In the genomic region with DNA sequence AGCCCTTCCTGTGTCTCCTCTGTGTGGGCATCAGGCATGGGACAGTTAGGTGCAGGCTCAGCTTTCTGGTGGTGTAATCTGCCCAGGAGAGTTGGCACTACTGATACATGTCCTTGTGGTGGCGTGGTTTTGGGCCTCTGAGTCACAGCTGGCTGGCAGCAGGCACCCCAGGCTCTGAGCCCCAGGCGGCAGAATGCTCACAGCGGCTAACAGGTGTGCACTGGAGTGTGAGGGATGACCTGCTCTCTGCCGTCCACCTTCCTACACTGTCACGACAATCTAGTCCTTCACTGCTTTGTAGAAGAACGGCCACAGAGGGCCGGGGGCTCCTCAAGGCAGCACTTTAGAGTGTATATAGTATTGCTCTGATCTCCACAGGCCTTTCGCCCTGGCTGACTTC, we compare ENCODE assay signal across 10 cellular contexts.
A peak's percentile ranks its signal among the peaks of the same experiment; 100 is the strongest.
DNase-seq lines count a peak whose midpoint lies in the region; ATAC-seq, FAIRE-seq and TF ChIP-seq lines count a peak whose summit lies in the region.
"Had no signal": no experiment of that assay in that cellular context is flagged by ENCODE, and none has a peak within 500 bp of the region (broad histone marks: within the 10 kb centered on the region; RNA-seq: fewer than 3 reads in every experiment).

No MANE protein-coding gene starts in this region.

- H3K27me3 ChIP-seq in astrocyte (ENCODE audit: insufficient read depth, low read length) (no peaks in the 10 kb centered on the region), osteoblast (ENCODE audit: insufficient read depth, low read length) (no peaks in the 10 kb centered on the region), A673 (replicated peaks; ENCODE audit: insufficient read depth, low read depth, low read length, poor library complexity) (no peaks in the 10 kb centered on the region)
- H3K27me3 ChIP-seq: vagina had no signal

- H3K79me2 ChIP-seq in astrocyte (ENCODE audit: insufficient read depth, low read length): no peaks in the 10 kb centered on the region
- H3K79me2 ChIP-seq in osteoblast (ENCODE audit: insufficient read depth, low read length): no peaks in the 10 kb centered on the region

- H3K27ac ChIP-seq in astrocyte (ENCODE audit: low read depth, low read length) (no peak overlapping the region), osteoblast (ENCODE audit: low read depth, low read length) (no peak overlapping the region), A673 (ENCODE audit: low read depth, low read length, poor library complexity, severe bottlenecking) (no peak overlapping the region)

- H3K4me2 ChIP-seq in astrocyte (ENCODE audit: low read length) (no peak overlapping the region), osteoblast (ENCODE audit: insufficient read depth, low read length) (no peak overlapping the region)

- CTCF ChIA-PET in A673 (lab: Charles Lee): interaction anchor here (1.0 to 1.1 kb wide), 3 partner anchors 15 to 1226 kb away, joined by 3 to 5 read pairs (median 4); no protein-coding TSS in a partner anchor

- H3K27ac Mint-ChIP-seq in HFFc6 (no peak overlapping the region), astrocyte (ENCODE audit: unreplicated experiment) (no peak overlapping the region)

- H3K36me3 Mint-ChIP-seq in HFFc6 (ENCODE audit: low read depth): no peaks in the 10 kb centered on the region
- H3K36me3 Mint-ChIP-seq in astrocyte (ENCODE audit: low read depth, unreplicated experiment): peaks cover 5% of the 10 kb centered on the region

- H3K4me1 Mint-ChIP-seq in HFFc6 (ENCODE audit: low read depth): peaks cover 18% of the 10 kb centered on the region
- H3K4me1 Mint-ChIP-seq in astrocyte (ENCODE audit: low read depth, unreplicated experiment): peaks cover 16% of the 10 kb centered on the region

- H3K9me3 ChIP-seq in astrocyte (ENCODE audit: insufficient read depth, low read depth, low read length) (no peaks in the 10 kb centered on the region), osteoblast (ENCODE audit: low read depth, low read length) (no peaks in the 10 kb centered on the region), A673 (ENCODE audit: low read depth, low read length, poor library complexity, severe bottlenecking) (no peaks in the 10 kb centered on the region)
- H3K9me3 ChIP-seq: vagina had no signal

- H4K20me1 ChIP-seq in astrocyte (ENCODE audit: insufficient read depth, low read length) (no peaks in the 10 kb centered on the region), osteoblast (ENCODE audit: insufficient read depth, low read length) (peaks cover 5% of the 10 kb centered on the region)

- no peak overlapping the region for H2AFZ ChIP-seq in astrocyte (ENCODE audit: low read depth, low read length)
- H2AFZ ChIP-seq in osteoblast (ENCODE audit: low read length): no peak overlapping the region

- H3K27me3 Mint-ChIP-seq in HFFc6 (ENCODE audit: insufficient read depth) (peaks cover 4% of the 10 kb centered on the region), astrocyte (ENCODE audit: low read depth, unreplicated experiment) (peaks cover 11% of the 10 kb centered on the region)

- H3K4me3 Mint-ChIP-seq in HFFc6: no peak overlapping the region
- H3K4me3 Mint-ChIP-seq in astrocyte (ENCODE audit: unreplicated experiment): no peak overlapping the region
- H3K4me3 Mint-ChIP-seq: neural crest cell had no signal

- POLR2A ChIA-PET in A673 (lab: Charles Lee; ENCODE audit: low non-redundant PET): no interaction called here

- TF ChIP-seq CTCF in HFFc6 (IDR thresholded peaks at IDR 0.05) (no peak), astrocyte (IDR thresholded peaks at IDR 0.05; ENCODE audit: insufficient read depth, low read depth, low read length) (no peak), osteoblast (IDR thresholded peaks at IDR 0.05; ENCODE audit: extremely low read depth, low read depth, low read length) (no peak), A673 (conservative IDR thresholded peaks at IDR 0.05; ENCODE audit: low read depth, low read length) (no peak)

- H3K4me3 ChIP-seq in astrocyte (ENCODE audit: insufficient read depth, low read depth, low read length) (no peak overlapping the region), osteoblast (ENCODE audit: insufficient read depth, low read length) (no peak overlapping the region), A673 (ENCODE audit: low read depth, low read length, poor library complexity, severe bottlenecking) (no peak overlapping the region)
- H3K4me3 ChIP-seq: vagina had no signal

- DNase-seq in AML-193 (lab: John Stamatoyannopoulos, UW) (peak; percentile 10), HFFc6 (peak; percentile 25), astrocyte (ENCODE audit: low read depth) (peak; percentile 14), osteoblast (ENCODE audit: insufficient read length, low spot score, missing footprints) (peak; percentile 90), A673 (ENCODE audit: low spot score) (no peak), hepatic stellate cell (ENCODE audit: low spot score) (no peak)

- H3K9me3 Mint-ChIP-seq in HFFc6 (no peaks in the 10 kb centered on the region), astrocyte (ENCODE audit: unreplicated experiment) (no peaks in the 10 kb centered on the region)
- H3K9me3 Mint-ChIP-seq: neural crest cell had no signal

- H3K36me3 ChIP-seq in astrocyte (ENCODE audit: insufficient read depth, low read length) (no peaks in the 10 kb centered on the region), osteoblast (ENCODE audit: insufficient read depth, low read length) (no peaks in the 10 kb centered on the region), A673 (ENCODE audit: insufficient read depth, low read length, poor library complexity, severe bottlenecking) (no peaks in the 10 kb centered on the region)
- H3K36me3 ChIP-seq: vagina had no signal

- ATAC-seq in HG03095 (IDR thresholded peaks at IDR 0.05; ENCODE audit: unreplicated experiment) (no peak), GM21447 (IDR thresholded peaks at IDR 0.05; ENCODE audit: unreplicated experiment) (no peak)

- no peak for FAIRE-seq in astrocyte (lab: Jason Lieb, UNC)

- intact Hi-C loops in A673 (cut with micrococcal nuclease; ENCODE audit: unreplicated experiment): no loop called here

- H3K4me1 ChIP-seq in astrocyte (ENCODE audit: insufficient read depth, low read length) (peaks cover 4% of the 10 kb centered on the region), osteoblast (ENCODE audit: insufficient read depth, low read length) (no peaks in the 10 kb centered on the region), A673 (ENCODE audit: insufficient read depth, low read length, poor library complexity, severe bottlenecking) (no peaks in the 10 kb centered on the region)

- no peak overlapping the region for H3K9ac ChIP-seq in astrocyte (ENCODE audit: low read length)

- BruUV-seq in A673 (replicated peaks; lab: Mats Ljungman, UMichigan): no TSS peak

Comparison
In these comparisons a context has a peak if more than half of its experiments do, and no peak if none do; other contexts are left out.
1. DNase-seq: peak in AML-193 (2 of 2), HFFc6 (single experiment), astrocyte (single experiment) and osteoblast (single experiment); none in A673 (single experiment) and hepatic stellate cell (single experiment).